9 cellular contexts compared by ENCODE assay signal in the genomic region with DNA sequence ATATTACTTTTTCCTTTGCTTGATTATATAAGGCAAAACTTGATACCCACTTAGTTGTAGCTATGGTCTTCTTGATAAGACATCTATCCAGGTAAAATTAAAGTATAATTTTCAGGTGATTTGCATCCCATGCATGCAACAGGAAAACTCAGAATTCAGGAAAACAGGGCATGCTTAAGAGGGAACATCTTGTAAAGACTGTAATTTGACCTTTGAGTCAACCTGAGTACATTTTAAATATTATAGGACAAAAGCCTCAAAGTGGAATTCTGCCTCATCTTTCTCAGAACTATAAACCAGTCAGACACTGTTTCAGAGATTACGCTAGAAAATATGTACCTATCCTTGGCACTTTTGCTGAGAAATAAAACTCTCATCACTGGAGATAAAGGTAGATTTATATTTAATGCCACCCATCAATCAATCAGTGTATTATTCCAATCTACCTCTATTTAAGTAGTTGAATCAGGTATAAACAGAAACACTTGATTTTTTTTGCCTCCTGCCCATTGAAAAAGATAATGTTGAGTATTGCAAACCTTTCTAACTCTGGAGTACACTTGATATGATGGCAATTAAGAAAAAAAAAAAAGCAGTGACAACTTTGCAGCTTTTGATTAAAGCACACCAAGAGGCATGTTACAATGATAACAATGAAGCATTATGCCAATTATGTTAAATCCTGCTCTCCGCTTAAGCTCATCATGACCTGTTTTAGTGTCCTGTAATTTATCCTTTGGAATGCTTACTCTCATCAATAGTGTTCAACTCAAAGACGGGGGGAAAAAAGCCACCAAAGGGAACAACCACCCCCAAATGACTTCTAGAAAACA. TPM values are rescaled to one million over a fixed set of nuclear protein-coding genes. Genes with fewer than 3 reads are reported as not detected.
DNase-seq lines count a peak whose midpoint lies in the region; ATAC-seq and TF ChIP-seq lines count a peak whose summit lies in the region.
"Had no signal": no experiment of that assay in that cellular context is flagged by ENCODE, and none has a peak within 500 bp of the region (broad histone marks: within the 10 kb centered on the region; RNA-seq: fewer than 3 reads in every experiment).

No MANE protein-coding gene starts in this region.

- H3K4me3 Mint-ChIP-seq in GM23338, result peak overlapping the region; percentile 99

- 0 out of 2 replicates have a peak, but pooled peaks cover 4% of the 10 kb centered on the region for H3K36me3 ChIP-seq in GM23338 (ENCODE audit: insufficient read depth)
- H3K36me3 ChIP-seq in SJCRH30, result peaks cover 20% of the 10 kb centered on the region

- H3K27me3 ChIP-seq in GM23338 (ENCODE audit: insufficient read depth), result no peaks in the 10 kb centered on the region
- H3K27me3 ChIP-seq in SJCRH30, result no peaks in the 10 kb centered on the region

- H3F3A ChIP-seq in GM23338 (replicated peaks; ENCODE audit: low read depth), result peaks cover 4% of the 10 kb centered on the region; the same call in 1 of the 2 replicates

- H3K4me1 Mint-ChIP-seq in GM23338, result peaks cover 57% of the 10 kb centered on the region

- H3K4me2 ChIP-seq in GM23338, result peak overlapping the region; percentile 98

- H3K4me1 ChIP-seq in GM23338 (ENCODE audit: insufficient read depth) (peaks cover 46% of the 10 kb centered on the region), SJCRH30 (peaks cover 32% of the 10 kb centered on the region)

- ATAC-seq in GM23338 (no peak), HG03175 (IDR thresholded peaks at IDR 0.05; ENCODE audit: unreplicated experiment) (no peak)

- H3K27ac ChIP-seq in GM23338 (ENCODE audit: low read depth) (no peak overlapping the region), SJCRH30 (no peak overlapping the region)

- H3K4me3 ChIP-seq in GM23338 (peak overlapping the region; percentile 91), SJCRH30 (peak overlapping the region; percentile 82), fibroblast of mammary gland (ENCODE audit: control insufficient read depth, low read depth, low read length) (peak overlapping the region; percentile 97), skeletal muscle cell (ENCODE audit: low read depth, low read length) (peak overlapping the region; percentile 79)

- H3K36me3 Mint-ChIP-seq in GM23338 (ENCODE audit: low read depth), result peaks cover 32% of the 10 kb centered on the region

- H3K27ac Mint-ChIP-seq in GM23338, result no peak overlapping the region

- peaks cover 14% of the 10 kb centered on the region for H3K27me3 Mint-ChIP-seq in GM23338 (ENCODE audit: insufficient read depth, low read depth, poor library complexity)

- DNase-seq in GM23338 (ENCODE audit: low spot score), result no peak
- no peak for DNase-seq in SJCRH30
- peak; percentile 43 for DNase-seq in fibroblast of mammary gland (ENCODE audit: low read depth)
- no peak for DNase-seq in skeletal muscle cell (ENCODE audit: low read depth)
- no peak for DNase-seq in GM03348 (ENCODE audit: low spot score)
- DNase-seq in stimulated activated naive CD4-positive, alpha-beta T cell (lab: John Stamatoyannopoulos, UW), result no peak
- DNase-seq: Kasumi-1, midbrain had no signal

- H4K20me1 ChIP-seq in GM23338 (replicated peaks; ENCODE audit: insufficient read depth), result no peaks in the 10 kb centered on the region

- H3K9me3 Mint-ChIP-seq in GM23338, result no peaks in the 10 kb centered on the region; the same call in 2 of the 3 replicates

- no peaks in the 10 kb centered on the region for H3K9me2 ChIP-seq in GM23338 (ENCODE audit: insufficient read depth)

- TF ChIP-seq CTCF in GM23338 (conservative IDR thresholded peaks at IDR 0.05; ENCODE audit: low read depth in 2 of 2) (no peak), fibroblast of mammary gland (conservative IDR thresholded peaks at IDR 0.05; ENCODE audit: control insufficient read depth, insufficient read depth, low read depth, low read length) (no peak)

- H2AFZ ChIP-seq in GM23338, result no peak overlapping the region

- no peaks in the 10 kb centered on the region for H3K9me3 ChIP-seq in SJCRH30 (replicated peaks)

- peaks cover 33% of the 10 kb centered on the region for H3K79me2 ChIP-seq in GM23338 (replicated peaks; ENCODE audit: insufficient read depth)

TF ChIP-seq in GM23338, 12 proteins besides CTCF, POLR2A, EP300 and RAD21:
- TF ChIP-seq POLR2AphosphoS5 (IDR thresholded peaks at IDR 0.05; ENCODE audit: low read depth), result no peak

RNA-seq across cellular contexts. Expression of a gene that starts 2.8 kb away (rescaled TPM):
- total RNA-seq in GM23338 (2014; rRNA removed; shearing (Covaris generic)), result 74.4 and 76.9 TPM in 2 replicates
- polyA plus RNA-seq in GM23338 (2016; fragmentation: Nextera tagmentation; extraction: Ambion mirVana), result 24.8 and 26.6 TPM in 2 replicates
- 23.6 and 24.6 TPM in 2 replicates for total RNA-seq in SJCRH30 (2014; rRNA removed; shearing (Covaris generic))
